In genomic region chr6:390914-391558, GRCh38 we compare ENCODE assay signal across 8 cellular contexts. TPM values are rescaled to one million over a fixed set of nuclear protein-coding genes. Genes with fewer than 3 reads are reported as not detected.
DNase-seq lines count a peak whose midpoint lies in the region; ATAC-seq and TF ChIP-seq lines count a peak whose summit lies in the region.

No MANE protein-coding gene starts in this region.

- H3K4me3 ChIP-seq in HUES6 (ENCODE audit: low read depth, low read length) (peak overlapping the region; percentile 48), brain microvascular endothelial cell (ENCODE audit: low read depth, low read length) (peak overlapping the region; percentile 17)

- H3K4me3 Mint-ChIP-seq in natural killer cell treated with Interleukin-12 subunit alpha and Interleukin-12 subunit beta and Interleukin-15 and Interleukin-18, amount 100 ng/mL, for 72 hours = peak overlapping the region; percentile 86

- 0 out of 2 replicates have a peak, but pooled peaks cover 3% of the 10 kb centered on the region for H3K4me1 ChIP-seq in HUES6 (ENCODE audit: control insufficient read depth, insufficient read depth, low read length)

- H3K27me3 Mint-ChIP-seq in natural killer cell treated with Interleukin-12 subunit alpha and Interleukin-12 subunit beta and Interleukin-15 and Interleukin-18, amount 100 ng/mL, for 72 hours = peaks cover 13 to 21% of the 10 kb centered on the region in 2 donors

- peaks cover 89% of the 10 kb centered on the region for H3K27me3 ChIP-seq in HUES6 (ENCODE audit: control insufficient read depth, insufficient read depth, low read length)
- H3K27me3 ChIP-seq in brain microvascular endothelial cell (replicated peaks) = peaks cover 76% of the 10 kb centered on the region

- DNase-seq in CD1c-positive myeloid dendritic cell (ENCODE audit: extremely low spot score) = peak; percentile 61
- DNase-seq in brain microvascular endothelial cell = no peak
- DNase-seq in natural killer cell treated with Interleukin-12 subunit alpha and Interleukin-12 subunit beta and Interleukin-15 and Interleukin-18, amount 100 ng/mL, for 72 hours (ENCODE audit: low spot score) = peak; percentile 79
- no peak for DNase-seq in NCI-H1105 treated with DMSO at 0.1 percent for 48 hours (lab: John Stamatoyannopoulos, UW)
- DNase-seq in OCI-M2 (lab: John Stamatoyannopoulos, UW; ENCODE audit: unreplicated experiment) = no peak
- DNase-seq in NCI-H345 (lab: John Stamatoyannopoulos, UW) = no peak

- H3K36me3 ChIP-seq in HUES6 (ENCODE audit: control insufficient read depth, insufficient read depth, low read length) (no peaks in the 10 kb centered on the region), brain microvascular endothelial cell (replicated peaks) (no peaks in the 10 kb centered on the region)

- H3K9me3 Mint-ChIP-seq in natural killer cell treated with Interleukin-12 subunit alpha and Interleukin-12 subunit beta and Interleukin-15 and Interleukin-18, amount 100 ng/mL, for 72 hours = no peaks in the 10 kb centered on the region

- H3K4me1 Mint-ChIP-seq in natural killer cell treated with Interleukin-12 subunit alpha and Interleukin-12 subunit beta and Interleukin-15 and Interleukin-18, amount 100 ng/mL, for 72 hours (ENCODE audit: low read depth in 2 of 2) = peaks cover 41 to 50% of the 10 kb centered on the region in 2 donors

- H3K9me3 ChIP-seq in HUES6 (ENCODE audit: control insufficient read depth, insufficient read depth, low read depth, low read length) = no peaks in the 10 kb centered on the region

- no peak overlapping the region for H3K9ac ChIP-seq in HUES6 (ENCODE audit: low read length)

- H3K27ac ChIP-seq in HUES6 (ENCODE audit: low read depth, low read length) (no peak overlapping the region), brain microvascular endothelial cell (no peak overlapping the region)

- H3K36me3 Mint-ChIP-seq in natural killer cell treated with Interleukin-12 subunit alpha and Interleukin-12 subunit beta and Interleukin-15 and Interleukin-18, amount 100 ng/mL, for 72 hours = peaks cover 18% of the 10 kb centered on the region

- peak overlapping the region; percentile 84 to 85 for H3K27ac Mint-ChIP-seq in natural killer cell treated with Interleukin-12 subunit alpha and Interleukin-12 subunit beta and Interleukin-15 and Interleukin-18, amount 100 ng/mL, for 72 hours

- in situ Hi-C loops in brain microvascular endothelial cell (cut with HindIII; ENCODE audit: low pct_ligation_motif_present, low sequenced_read_pairs) = no loop called here

- ATAC-seq in GM19455 (IDR thresholded peaks at IDR 0.05; ENCODE audit: unreplicated experiment) = peak; percentile 26
- peak in 1 of 2 donors; percentile 62 for ATAC-seq in natural killer cell treated with Interleukin-12 subunit alpha and Interleukin-12 subunit beta and Interleukin-15 and Interleukin-18, amount 100 ng/mL, for 72 hours

- TF ChIP-seq CTCF in brain microvascular endothelial cell (IDR thresholded peaks at IDR 0.05; ENCODE audit: low read depth, low read length, missing control alignments) = no peak

RNA-seq across cellular contexts. Expression of gene IRF4, which starts 0.5 kb away (rescaled TPM):
- total RNA-seq in natural killer cell treated with Interleukin-12 subunit alpha and Interleukin-12 subunit beta and Interleukin-15 and Interleukin-18, amount 100 ng/mL, for 72 hours = 100 to 1,000 TPM; 112 to 388 TPM

Comparison
In these comparisons a context has a peak if more than half of its experiments do, and no peak if none do; other contexts are left out.
1. DNase-seq: peak in CD1c-positive myeloid dendritic cell (single experiment) and natural killer cell treated with Interleukin-12 subunit alpha and Interleukin-12 subunit beta and Interleukin-15 and Interleukin-18, amount 100 ng/mL, for 72 hours (single experiment); none in brain microvascular endothelial cell (single experiment), NCI-H1105 treated with DMSO at 0.1 percent for 48 hours (single experiment), OCI-M2 (single experiment) and NCI-H345 (single experiment).